14 cellular contexts compared by ENCODE assay signal in genomic region chr5:150082364-150082763, GRCh38. TPM values are rescaled to one million over a fixed set of nuclear protein-coding genes. Genes with fewer than 3 reads are reported as not detected.
DNase-seq lines count a peak whose midpoint lies in the region; ATAC-seq, FAIRE-seq and TF ChIP-seq lines count a peak whose summit lies in the region.
"Had no signal": no experiment of that assay in that cellular context is flagged by ENCODE, and none has a peak within 500 bp of the region (broad histone marks: within the 10 kb centered on the region; RNA-seq: fewer than 3 reads in every experiment).

No MANE protein-coding gene starts in this region.

- in situ Hi-C loops in GM12878 (cut with MboI): no loop called here

- TF ChIP-seq EP300 in GM12878 (IDR thresholded peaks at IDR 0.05; ENCODE audit: borderline replicate concordance in 1 of 2, control insufficient read depth in 1 of 2, low read depth in 2 of 2, low read length in 2 of 2): no peak

- no peak for TF ChIP-seq CTCF in activated CD8-positive, alpha-beta T cell treated with anti-CD3 and anti-CD28 coated beads for 36 hours (IDR thresholded peaks at IDR 0.05)
- TF ChIP-seq CTCF in GM12878 (IDR thresholded peaks at IDR 0.05 in 2 of 3, conservative IDR thresholded peaks at IDR 0.05 in 1 of 3; ENCODE audit: control insufficient read depth in 2 of 3, extremely low read depth in 1 of 3, insufficient read depth in 1 of 3, low read depth in 3 of 3, low read length in 3 of 3) (no peak), BE2C (IDR thresholded peaks at IDR 0.05; ENCODE audit: low read depth, low read length) (no peak)

- no peaks in the 10 kb centered on the region for H3K79me2 ChIP-seq in GM12878 (ENCODE audit: control insufficient read depth, insufficient read depth, low read length)

- peaks cover 20% of the 10 kb centered on the region for H3K4me1 ChIP-seq in GM12878 (ENCODE audit: control insufficient read depth, insufficient read depth, low read length)
- no peaks in the 10 kb centered on the region for H3K4me1 ChIP-seq in BE2C
- H3K4me1 ChIP-seq: A549 had no signal

- H3K27ac ChIP-seq in GM12878 (ENCODE audit: control insufficient read depth, insufficient read depth): peak overlapping the region; percentile 22; the same call in 1 of the 2 replicates
- H3K27ac ChIP-seq: A549 had no signal

- H2AFZ ChIP-seq in GM12878 (ENCODE audit: control insufficient read depth, low read depth, low read length): peak overlapping the region; percentile 25

- H3K4me2 ChIP-seq in GM12878 (ENCODE audit: control insufficient read depth, insufficient read depth): peak overlapping the region; percentile 67
- H3K4me2 ChIP-seq: A549, SK-N-SH had no signal

- peaks cover 8% of the 10 kb centered on the region for H3K4me1 Mint-ChIP-seq in activated CD8-positive, alpha-beta T cell treated with anti-CD3 and anti-CD28 coated beads, Interleukin-2, amount 10 ng/mL, durations not matched to agents 7 days and 5 days (ENCODE audit: low read depth)
- peaks cover 11% of the 10 kb centered on the region for H3K4me1 Mint-ChIP-seq in activated CD8-positive, alpha-beta T cell treated with anti-CD3 and anti-CD28 coated beads for 36 hours (ENCODE audit: low read depth)
- peaks cover 50 to 60% of the 10 kb centered on the region in 2 donors for H3K4me1 Mint-ChIP-seq in stimulated activated naive B cell treated with anti-CD40 and anti-IgM and Interleukin-4, amounts not matched to agents 10 μg/mL and 1 μg/mL and 100 μg/mL, for 72 hours

- no peaks in the 10 kb centered on the region for H4K20me1 ChIP-seq in GM12878 (ENCODE audit: control insufficient read depth, insufficient read depth)

- H3K4me3 ChIP-seq in GM12878: no peak overlapping the region
- no peak overlapping the region for H3K4me3 ChIP-seq in BE2C (ENCODE audit: low read depth, low read length)
- H3K4me3 ChIP-seq: A549 had no signal

- H3K27ac Mint-ChIP-seq in activated CD8-positive, alpha-beta T cell treated with anti-CD3 and anti-CD28 coated beads, Interleukin-2, amount 10 ng/mL, durations not matched to agents 7 days and 5 days: no peak overlapping the region
- H3K27ac Mint-ChIP-seq in activated CD8-positive, alpha-beta T cell treated with anti-CD3 and anti-CD28 coated beads for 36 hours: no peak overlapping the region
- H3K27ac Mint-ChIP-seq in stimulated activated naive B cell treated with anti-CD40 and anti-IgM and Interleukin-4, amounts not matched to agents 10 μg/mL and 1 μg/mL and 100 μg/mL, for 72 hours: peak overlapping the region; percentile 78

- H3K9me3 Mint-ChIP-seq in activated CD8-positive, alpha-beta T cell treated with anti-CD3 and anti-CD28 coated beads, Interleukin-2, amount 10 ng/mL, durations not matched to agents 7 days and 5 days (ENCODE audit: insufficient read depth): no peaks in the 10 kb centered on the region
- no peaks in the 10 kb centered on the region for H3K9me3 Mint-ChIP-seq in activated CD8-positive, alpha-beta T cell treated with anti-CD3 and anti-CD28 coated beads for 36 hours
- no peaks in the 10 kb centered on the region for H3K9me3 Mint-ChIP-seq in stimulated activated naive B cell treated with anti-CD40 and anti-IgM and Interleukin-4, amounts not matched to agents 10 μg/mL and 1 μg/mL and 100 μg/mL, for 72 hours

- H3K4me3 Mint-ChIP-seq in activated CD8-positive, alpha-beta T cell treated with anti-CD3 and anti-CD28 coated beads, Interleukin-2, amount 10 ng/mL, durations not matched to agents 7 days and 5 days: no peak overlapping the region
- no peak overlapping the region for H3K4me3 Mint-ChIP-seq in activated CD8-positive, alpha-beta T cell treated with anti-CD3 and anti-CD28 coated beads for 36 hours
- peak overlapping the region; percentile 48 to 56 for H3K4me3 Mint-ChIP-seq in stimulated activated naive B cell treated with anti-CD40 and anti-IgM and Interleukin-4, amounts not matched to agents 10 μg/mL and 1 μg/mL and 100 μg/mL, for 72 hours

- H3K27me3 ChIP-seq in GM12878 (replicated peaks in 1 of 2; ENCODE audit: control insufficient read depth in 2 of 2, insufficient read depth in 2 of 2, low read length in 1 of 2) (no peaks in the 10 kb centered on the region), BE2C (peaks cover 11% of the 10 kb centered on the region)

- H3K36me3 ChIP-seq in GM12878 (ENCODE audit: control insufficient read depth in 2 of 2, insufficient read depth in 2 of 2, low read length in 1 of 2) (no peaks in the 10 kb centered on the region), BE2C (no peaks in the 10 kb centered on the region)

- RAD21 ChIA-PET in GM12878 (lab: Charles Lee; ENCODE audit: unreplicated experiment): interaction anchor here (1.2 kb wide), 1 partner anchor 39 kb away, joined by 3 read pairs; no protein-coding TSS in a partner anchor

- CTCF ChIA-PET in activated CD8-positive, alpha-beta T cell treated with anti-CD3 and anti-CD28 coated beads, Interleukin-2, amount 10 ng/mL, durations not matched to agents 7 days and 5 days (lab: Charles Lee): no interaction called here
- CTCF ChIA-PET in activated CD8-positive, alpha-beta T cell treated with anti-CD3 and anti-CD28 coated beads for 36 hours (lab: Charles Lee): no interaction called here
- CTCF ChIA-PET in GM12878 (lab: Yijun Ruan, JAX): interaction anchor here (0.5 to 1.6 kb wide), 4 partner anchors 8 to 638 kb away, joined by 3 to 6 read pairs (median 3); no protein-coding TSS in a partner anchor

- BruUV-seq in GM12878 (replicated peaks; lab: Mats Ljungman, UMichigan): no TSS peak

- no peak for TF ChIP-seq POLR2A in GM12878 (IDR thresholded peaks at IDR 0.05; ENCODE audit: low read depth, low read length)

- peak; percentile 19 for DNase-seq in activated CD8-positive, alpha-beta T cell treated with anti-CD3 and anti-CD28 coated beads, Interleukin-2, amount 10 ng/mL, durations not matched to agents 7 days and 5 days
- no peak for DNase-seq in activated CD8-positive, alpha-beta T cell treated with anti-CD3 and anti-CD28 coated beads for 36 hours
- DNase-seq in GM12878 (ENCODE audit: low read depth, low spot score): no peak
- DNase-seq in stimulated activated naive B cell treated with anti-CD40 and anti-IgM and Interleukin-4, amounts not matched to agents 10 μg/mL and 1 μg/mL and 100 μg/mL, for 72 hours: peak; percentile 18
- DNase-seq in BE2C: no peak
- no peak for DNase-seq in SW 1271 (lab: John Stamatoyannopoulos, UW)
- DNase-seq in NCI-H187 (lab: John Stamatoyannopoulos, UW): no peak
- DNase-seq: amniotic stem cell, erythroblast, NCI-H2227 treated with DMSO at 0.1 percent for 48 hours, SK-N-SH had no signal

- SMC1A ChIA-PET in GM12878 (lab: Charles Lee; ENCODE audit: uncharacterized antibody, unreplicated experiment): interaction anchor here (1.7 kb wide), 1 partner anchor 12 kb away, joined by 6 read pairs; no protein-coding TSS in a partner anchor

- POLR2A ChIA-PET in activated CD8-positive, alpha-beta T cell treated with anti-CD3 and anti-CD28 coated beads, Interleukin-2, amount 10 ng/mL, durations not matched to agents 7 days and 5 days (lab: Charles Lee): no interaction called here
- POLR2A ChIA-PET in activated CD8-positive, alpha-beta T cell treated with anti-CD3 and anti-CD28 coated beads for 36 hours (lab: Charles Lee): no interaction called here
- POLR2A ChIA-PET in GM12878 (lab: Charles Lee): interaction anchor here (1.1 kb wide), 2 partner anchors 73 to 1042 kb away, joined by 3 to 4 read pairs; partner anchors contain the start of gene PDGFRB

- peaks cover 29% of the 10 kb centered on the region for H3K27me3 Mint-ChIP-seq in activated CD8-positive, alpha-beta T cell treated with anti-CD3 and anti-CD28 coated beads, Interleukin-2, amount 10 ng/mL, durations not matched to agents 7 days and 5 days (ENCODE audit: low read depth)
- H3K27me3 Mint-ChIP-seq in activated CD8-positive, alpha-beta T cell treated with anti-CD3 and anti-CD28 coated beads for 36 hours: peaks cover 25% of the 10 kb centered on the region
- H3K27me3 Mint-ChIP-seq in stimulated activated naive B cell treated with anti-CD40 and anti-IgM and Interleukin-4, amounts not matched to agents 10 μg/mL and 1 μg/mL and 100 μg/mL, for 72 hours: no peaks in the 10 kb centered on the region

- no peak for FAIRE-seq in GM12878 (lab: Jason Lieb, UNC)
- FAIRE-seq: A549, islet of Langerhans had no signal

- 26% methylated on average over 3 of the region's 3 CpGs for WGBS in GM12878 (ENCODE audit: insufficient coverage, insufficient replicate concordance, low lambda C conversion rate, missing lambda C conversion rate)

- intact Hi-C loops in activated CD8-positive, alpha-beta T cell treated with anti-CD3 and anti-CD28 coated beads for 36 hours (cut with micrococcal nuclease): no loop called here
- intact Hi-C loops in GM12878 (cut with micrococcal nuclease; ENCODE audit: unreplicated experiment): no loop called here

- TF ChIP-seq RAD21 in GM12878 (IDR thresholded peaks at IDR 0.05; ENCODE audit: insufficient read depth, low read depth, low read length): no peak

- ATAC-seq in activated CD8-positive, alpha-beta T cell treated with anti-CD3 and anti-CD28 coated beads, Interleukin-2, amount 10 ng/mL, durations not matched to agents 7 days and 5 days: no peak
- ATAC-seq in activated CD8-positive, alpha-beta T cell treated with anti-CD3 and anti-CD28 coated beads for 36 hours: no peak
- peak; percentile 22 for ATAC-seq in HG02852 (IDR thresholded peaks at IDR 0.05; ENCODE audit: unreplicated experiment)
- peak; percentile 55 for ATAC-seq in GM12878
- ATAC-seq in stimulated activated naive B cell treated with anti-CD40 and anti-IgM and Interleukin-4, amounts not matched to agents 10 μg/mL and 1 μg/mL and 100 μg/mL, for 72 hours (replicated peaks): peak; percentile 56 to 60

- H3K36me3 Mint-ChIP-seq in activated CD8-positive, alpha-beta T cell treated with anti-CD3 and anti-CD28 coated beads, Interleukin-2, amount 10 ng/mL, durations not matched to agents 7 days and 5 days (ENCODE audit: low read depth): no peaks in the 10 kb centered on the region
- H3K36me3 Mint-ChIP-seq in activated CD8-positive, alpha-beta T cell treated with anti-CD3 and anti-CD28 coated beads for 36 hours (ENCODE audit: low read depth): no peaks in the 10 kb centered on the region
- H3K36me3 Mint-ChIP-seq in stimulated activated naive B cell treated with anti-CD40 and anti-IgM and Interleukin-4, amounts not matched to agents 10 μg/mL and 1 μg/mL and 100 μg/mL, for 72 hours: no peaks in the 10 kb centered on the region

- H3K9ac ChIP-seq in GM12878 (ENCODE audit: control insufficient read depth, insufficient read depth, low read length): peak overlapping the region; percentile 4; the same call in 1 of the 2 replicates
- H3K9ac ChIP-seq: SK-N-SH had no signal

- H3K9me3 ChIP-seq in GM12878 (replicated peaks; ENCODE audit: control insufficient read depth, insufficient read depth, low read length): no peaks in the 10 kb centered on the region
- no peaks in the 10 kb centered on the region for H3K9me3 ChIP-seq in BE2C
- H3K9me3 ChIP-seq: A549, SK-N-SH had no signal

RNA-seq across cellular contexts. Expression of gene CSF1R, which starts 4.0 kb away (rescaled TPM):
- total RNA-seq in activated CD8-positive, alpha-beta T cell treated with anti-CD3 and anti-CD28 coated beads, Interleukin-2, amount 10 ng/mL, durations not matched to agents 7 days and 5 days: not detected
- total RNA-seq in activated CD8-positive, alpha-beta T cell treated with anti-CD3 and anti-CD28 coated beads for 36 hours: not detected
- 9.9 TPM in 2 replicates for total RNA-seq in GM12878 (2013; cell fraction: nucleolus; rRNA removed)
- total RNA-seq in GM12878 (2014; rRNA removed): 2.0 and 2.4 TPM in 2 replicates
- 0.63 and 0.69 TPM in 2 replicates for total RNA-seq in GM12878 (2014; rRNA removed; fragmentation: Illumina TruSeq; extraction: Trizol)
- total RNA-seq in GM12878 (2021): 3.6 and 4.4 TPM in 2 replicates
- polyA plus RNA-seq in GM12878 (2011; ENCODE audit: low read depth): 0.34 TPM
- polyA plus RNA-seq in GM12878 (2011; rRNA removed): 0.73 and 1.7 TPM in 2 replicates
- 2.0 and 2.1 TPM in 2 replicates for polyA plus RNA-seq in GM12878 (2011; cell fraction: cytosol; rRNA removed)
- 2.5 and 3.6 TPM in 2 replicates for polyA plus RNA-seq in GM12878 (2011; cell fraction: nucleus; rRNA removed)
- 0.64 and 0.76 TPM in 2 replicates for polyA plus RNA-seq in GM12878 (2012)
- 0.97 and 2.3 TPM in 2 replicates for polyA plus RNA-seq in GM12878 (2014; fragmentation: Illumina TruSeq; extraction: Trizol)
- under 1 TPM; 0.35 to 0.38 TPM for polyA plus RNA-seq in GM12878 (2014; fragmentation: Nextera tagmentation; extraction: Ambion mirVana)
- 2.8 and 3.2 TPM in 2 replicates for polyA plus RNA-seq in GM12878 (2014; rRNA removed)
- under 1 TPM; 0.47 to 0.79 TPM for polyA plus RNA-seq in GM12878 (2016; fragmentation: Nextera tagmentation; extraction: Ambion mirVana)
- polyA minus RNA-seq in GM12878 (2011; rRNA and poly(A)+ RNA removed): 2.0 and 3.2 TPM in 2 replicates
- 0.80 and 0.83 TPM in 2 replicates for polyA minus RNA-seq in GM12878 (2011; cell fraction: cytosol; rRNA and poly(A)+ RNA removed)
- 0.48 and 1.2 TPM in 2 replicates for polyA minus RNA-seq in GM12878 (2011; cell fraction: nucleus; rRNA and poly(A)+ RNA removed)
- polyA plus RNA-seq in BE2C (2012; ENCODE audit: insufficient read depth, insufficient read length, low read depth): 0.69 TPM

Comparison
In these comparisons a context has a peak if more than half of its experiments do, and no peak if none do; other contexts are left out.
1. DNase-seq: peak in activated CD8-positive, alpha-beta T cell treated with anti-CD3 and anti-CD28 coated beads, Interleukin-2, amount 10 ng/mL, durations not matched to agents 7 days and 5 days (single experiment) and stimulated activated naive B cell treated with anti-CD40 and anti-IgM and Interleukin-4, amounts not matched to agents 10 μg/mL and 1 μg/mL and 100 μg/mL, for 72 hours (single experiment); none in activated CD8-positive, alpha-beta T cell treated with anti-CD3 and anti-CD28 coated beads for 36 hours (single experiment), GM12878 (single experiment), BE2C (single experiment), SW 1271 (0 of 2) and NCI-H187 (0 of 2).
2. ATAC-seq: peak in HG02852 (single experiment), GM12878 (single experiment) and stimulated activated naive B cell treated with anti-CD40 and anti-IgM and Interleukin-4, amounts not matched to agents 10 μg/mL and 1 μg/mL and 100 μg/mL, for 72 hours (2 of 2); none in activated CD8-positive, alpha-beta T cell treated with anti-CD3 and anti-CD28 coated beads, Interleukin-2, amount 10 ng/mL, durations not matched to agents 7 days and 5 days (single experiment) and activated CD8-positive, alpha-beta T cell treated with anti-CD3 and anti-CD28 coated beads for 36 hours (single experiment).
3. H3K4me3 Mint-ChIP-seq: peak in stimulated activated naive B cell treated with anti-CD40 and anti-IgM and Interleukin-4, amounts not matched to agents 10 μg/mL and 1 μg/mL and 100 μg/mL, for 72 hours (2 of 2); none in activated CD8-positive, alpha-beta T cell treated with anti-CD3 and anti-CD28 coated beads, Interleukin-2, amount 10 ng/mL, durations not matched to agents 7 days and 5 days (single experiment) and activated CD8-positive, alpha-beta T cell treated with anti-CD3 and anti-CD28 coated beads for 36 hours (single experiment).